ENCODE assay signal across 8 cellular contexts in the genomic region with DNA sequence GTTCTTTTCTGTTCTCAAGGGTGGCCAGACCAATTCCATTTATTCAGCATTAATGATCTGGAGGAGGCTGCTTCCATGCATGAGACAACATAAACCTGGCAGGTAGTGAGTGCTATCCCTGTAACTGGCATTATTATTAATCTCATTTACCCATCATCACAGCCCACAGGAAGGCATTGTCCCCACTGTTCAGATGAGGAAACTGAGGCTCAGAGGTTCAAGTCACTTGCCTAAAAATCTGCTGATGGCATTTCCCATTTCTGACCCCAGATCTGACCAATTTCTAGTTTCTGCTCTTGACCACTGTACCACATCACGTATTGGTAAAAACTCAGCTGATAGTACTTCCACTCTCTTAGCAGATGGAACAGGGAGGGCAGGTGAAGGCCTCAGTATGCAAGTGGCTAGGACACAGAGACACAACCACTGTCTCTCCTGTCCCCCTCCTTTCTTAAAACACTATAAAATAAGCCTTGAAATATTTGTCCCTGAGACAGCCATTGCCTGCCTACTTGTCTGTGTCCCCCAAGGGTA. TPM values are rescaled to one million over a fixed set of nuclear protein-coding genes. Genes with fewer than 3 reads are reported as not detected.
DNase-seq lines count a peak whose midpoint lies in the region; TF ChIP-seq lines count a peak whose summit lies in the region.

No MANE protein-coding gene starts in this region.

- DNase-seq in CD14-positive monocyte (ENCODE audit: low spot score) (no peak), MG63 (no peak), coronary artery (ENCODE audit: low spot score) (no peak), neuronal stem cell (ENCODE audit: low spot score) (no peak), NCI-H187 (lab: John Stamatoyannopoulos, UW) (no peak), RPMI8226 (no peak), SW 1271 (lab: John Stamatoyannopoulos, UW) (no peak), SKM-1 (lab: John Stamatoyannopoulos, UW; ENCODE audit: unreplicated experiment) (no peak)

- WGBS in neuronal stem cell (ENCODE audit: extremely low coverage in 2 of 2, insufficient read length in 2 of 2, insufficient replicate concordance in 1 of 2), 2 donors, result no CpG with 5 or more reads among the region's 1 CpG

- H3K27me3 ChIP-seq in MG63 (no peaks in the 10 kb centered on the region), neuronal stem cell (ENCODE audit: control insufficient read depth in 3 of 3, insufficient read depth in 3 of 3, low read depth in 1 of 3, low read length in 3 of 3) (no peaks in the 10 kb centered on the region)

- no peak overlapping the region for H2AK5ac ChIP-seq in neuronal stem cell (ENCODE audit: low read depth, low read length)

- TF ChIP-seq CTCF in CD14-positive monocyte (IDR thresholded peaks at IDR 0.05) (no peak), coronary artery (IDR thresholded peaks at IDR 0.05) (no peak)

- H3K9ac ChIP-seq in neuronal stem cell (ENCODE audit: low read depth, low read length, poor library complexity), result no peak overlapping the region

- intact Hi-C loops in CD14-positive monocyte (cut with micrococcal nuclease), result loop anchor here (2.0 to 10.0 kb wide), 4 partner anchors 14 to 326 kb away; a partner anchor contains a TSS

- H3K4me2 ChIP-seq in neuronal stem cell (ENCODE audit: insufficient read depth, low read length, poor library complexity, severe bottlenecking), result no peak overlapping the region

- H2BK15ac ChIP-seq in neuronal stem cell (ENCODE audit: low read length), result no peak overlapping the region

- H3K9me3 ChIP-seq in MG63 (no peaks in the 10 kb centered on the region), neuronal stem cell (replicated peaks in 1 of 2; ENCODE audit: control insufficient read depth in 2 of 2, insufficient read depth in 1 of 2, low read depth in 1 of 2, low read length in 2 of 2) (no peaks in the 10 kb centered on the region)

- H3K4me3 Mint-ChIP-seq in CD14-positive monocyte, result peak overlapping the region; percentile 76 to 96

- peaks cover 59% of the 10 kb centered on the region for H3K4me1 Mint-ChIP-seq in CD14-positive monocyte

- no peaks in the 10 kb centered on the region for H3K79me1 ChIP-seq in neuronal stem cell (ENCODE audit: low read depth, low read length)

- H4K91ac ChIP-seq in neuronal stem cell (ENCODE audit: low read depth, low read length, poor library complexity), result no peak overlapping the region

- no peak overlapping the region for H2BK120ac ChIP-seq in neuronal stem cell (ENCODE audit: low read depth, low read length)

- peak overlapping the region; percentile 42 for H2AFZ ChIP-seq in neuronal stem cell (ENCODE audit: low read length)

- H3K4me3 ChIP-seq in MG63 (peak overlapping the region; percentile 61), coronary artery (peak overlapping the region; percentile 70), neuronal stem cell (ENCODE audit: low read length in 2 of 2) (no peak overlapping the region)

- no peaks in the 10 kb centered on the region for H3K9me3 Mint-ChIP-seq in CD14-positive monocyte

- no peaks in the 10 kb centered on the region for H3K36me3 Mint-ChIP-seq in CD14-positive monocyte

- H3K27me3 Mint-ChIP-seq in CD14-positive monocyte (ENCODE audit: low read depth in 3 of 3), result no peaks in the 10 kb centered on the region

- H3K27ac Mint-ChIP-seq in CD14-positive monocyte, result peak overlapping the region; percentile 96 to 99 (median 98)

- H3K23ac ChIP-seq in neuronal stem cell (ENCODE audit: low read depth, low read length, poor library complexity), result no peak overlapping the region

- H3K27ac ChIP-seq in coronary artery (peak overlapping the region; percentile 3 to 70), neuronal stem cell (replicated peaks; ENCODE audit: low read length) (no peak overlapping the region)

- H4K8ac ChIP-seq in neuronal stem cell (ENCODE audit: low read depth, low read length), result no peak overlapping the region

- H3K18ac ChIP-seq in neuronal stem cell (ENCODE audit: low read length), result no peak overlapping the region

- no peak overlapping the region for H2BK12ac ChIP-seq in neuronal stem cell (ENCODE audit: low read length)

- H3K4ac ChIP-seq in neuronal stem cell (ENCODE audit: low read length), result no peak overlapping the region

- no peak overlapping the region for H3K14ac ChIP-seq in neuronal stem cell (ENCODE audit: low read length)

- no peak overlapping the region for H2BK5ac ChIP-seq in neuronal stem cell (ENCODE audit: low read length)

- no peaks in the 10 kb centered on the region for H3K36me3 ChIP-seq in MG63
- no peaks in the 10 kb centered on the region for H3K36me3 ChIP-seq in neuronal stem cell (replicated peaks in 1 of 2; ENCODE audit: control insufficient read depth in 2 of 2, insufficient read depth in 2 of 2, low read length in 2 of 2)

- no peaks in the 10 kb centered on the region for H3K4me1 ChIP-seq in neuronal stem cell (ENCODE audit: control insufficient read depth in 2 of 2, insufficient read depth in 1 of 2, low read depth in 1 of 2, low read length in 2 of 2)

RNA-seq across cellular contexts. Expression of a gene that starts 36.1 kb away (rescaled TPM):
- 1 to 10 TPM; 2.8 to 5.8 TPM for polyA plus RNA-seq in CD14-positive monocyte
- total RNA-seq in MG63 (2014; rRNA removed; shearing (Covaris generic); ENCODE audit: low replicate concordance), result 1.0 and 3.8 TPM in 2 replicates
- 3.2 TPM for polyA plus RNA-seq in neuronal stem cell (2013, experiment 1 of 2)
- polyA plus RNA-seq in neuronal stem cell (2013, experiment 2 of 2), result 3.3 TPM

Comparison
In these comparisons a context has a peak if more than half of its experiments do, and no peak if none do; other contexts are left out.
1. H3K4me3 ChIP-seq: peak in MG63 (single experiment) and coronary artery (single experiment); none in neuronal stem cell (0 of 2).